ENCODE assay signal across 17 cellular contexts in genomic region chr22:47016636-47017035, GRCh38.
DNase-seq lines count a peak whose midpoint lies in the region; ATAC-seq and TF ChIP-seq lines count a peak whose summit lies in the region.
"Had no signal": no experiment of that assay in that cellular context is flagged by ENCODE, and none has a peak within 500 bp of the region (broad histone marks: within the 10 kb centered on the region; RNA-seq: fewer than 3 reads in every experiment).

No MANE protein-coding gene starts in this region.

- H3K27me3 Mint-ChIP-seq in activated naive CD8-positive, alpha-beta T cell treated with anti-CD3 and anti-CD28 coated beads, Interleukin-2, amount 10 ng/mL, durations not matched to agents 7 days and 5 days: no peaks in the 10 kb centered on the region
- no peaks in the 10 kb centered on the region for H3K27me3 Mint-ChIP-seq in activated naive CD8-positive, alpha-beta T cell treated with anti-CD3 and anti-CD28 coated beads, Interleukin-2, amount 50 U/mL, for 24 hours
- H3K27me3 Mint-ChIP-seq: B cell; CD4-positive, alpha-beta T cell had no signal

- H3K27me3 ChIP-seq in sigmoid colon: no peaks in the 10 kb centered on the region

- no peaks in the 10 kb centered on the region for H3K36me3 ChIP-seq in sigmoid colon
- H3K36me3 ChIP-seq: HAP-1 had no signal

- no peak for TF ChIP-seq EP300 in sigmoid colon (IDR thresholded peaks at IDR 0.05)

- TF ChIP-seq POLR2A in sigmoid colon (IDR thresholded peaks at IDR 0.05): no peak

- POLR2A ChIA-PET in activated naive CD8-positive, alpha-beta T cell treated with anti-CD3 and anti-CD28 coated beads, Interleukin-2, amount 10 ng/mL, durations not matched to agents 7 days and 5 days (lab: Charles Lee): no interaction called here

- H3K36me3 Mint-ChIP-seq in activated naive CD8-positive, alpha-beta T cell treated with anti-CD3 and anti-CD28 coated beads, Interleukin-2, amount 10 ng/mL, durations not matched to agents 7 days and 5 days: peaks cover 25% of the 10 kb centered on the region
- H3K36me3 Mint-ChIP-seq in activated naive CD8-positive, alpha-beta T cell treated with anti-CD3 and anti-CD28 coated beads, Interleukin-2, amount 50 U/mL, for 24 hours (ENCODE audit: low read depth): peaks cover 13% of the 10 kb centered on the region

- peak; percentile 15 for DNase-seq in activated naive CD8-positive, alpha-beta T cell treated with anti-CD3 and anti-CD28 coated beads, Interleukin-2, amount 10 ng/mL, durations not matched to agents 7 days and 5 days
- DNase-seq in activated naive CD8-positive, alpha-beta T cell treated with anti-CD3 and anti-CD28 coated beads, Interleukin-2, amount 50 U/mL, for 24 hours: no peak
- DNase-seq in mesenteric fat pad (ENCODE audit: low spot score) (peak; percentile 89), sigmoid colon (peak; percentile 61), putamen (ENCODE audit: low spot score) (no peak), AG20443 (ENCODE audit: low spot score) (no peak)
- DNase-seq: ACHN; C1 segment of cervical spinal cord; Calu3; CD4-positive, alpha-beta T cell; DMS 273 treated with DMSO at 0.1 percent for 48 hours; HFFc6 had no signal

- no peaks in the 10 kb centered on the region for H3K9me3 ChIP-seq in sigmoid colon

- peaks cover 7% of the 10 kb centered on the region for H3K4me1 Mint-ChIP-seq in activated naive CD8-positive, alpha-beta T cell treated with anti-CD3 and anti-CD28 coated beads, Interleukin-2, amount 10 ng/mL, durations not matched to agents 7 days and 5 days
- H3K4me1 Mint-ChIP-seq in activated naive CD8-positive, alpha-beta T cell treated with anti-CD3 and anti-CD28 coated beads, Interleukin-2, amount 50 U/mL, for 24 hours: peaks cover 18% of the 10 kb centered on the region

- peaks cover 0 to 8% (median 0%) of the 10 kb centered on the region in 4 donors for H3K4me1 ChIP-seq in sigmoid colon
- H3K4me1 ChIP-seq: HAP-1 had no signal

- no peak for TF ChIP-seq CTCF in sigmoid colon (IDR thresholded peaks at IDR 0.05)

- H3K9me3 Mint-ChIP-seq in activated naive CD8-positive, alpha-beta T cell treated with anti-CD3 and anti-CD28 coated beads, Interleukin-2, amount 10 ng/mL, durations not matched to agents 7 days and 5 days: peaks cover 13% of the 10 kb centered on the region
- no peaks in the 10 kb centered on the region for H3K9me3 Mint-ChIP-seq in activated naive CD8-positive, alpha-beta T cell treated with anti-CD3 and anti-CD28 coated beads, Interleukin-2, amount 50 U/mL, for 24 hours
- H3K9me3 Mint-ChIP-seq: CD4-positive, alpha-beta T cell; HFFc6 had no signal

- no peak for ATAC-seq in activated naive CD8-positive, alpha-beta T cell treated with anti-CD3 and anti-CD28 coated beads, Interleukin-2, amount 10 ng/mL, durations not matched to agents 7 days and 5 days (ENCODE audit: low read depth)
- ATAC-seq in activated naive CD8-positive, alpha-beta T cell treated with anti-CD3 and anti-CD28 coated beads, Interleukin-2, amount 50 U/mL, for 24 hours: no peak
- ATAC-seq in GM18502 (IDR thresholded peaks at IDR 0.05; ENCODE audit: poor library complexity, unreplicated experiment): no peak
- ATAC-seq: GM23338, HepG2 had no signal

- no peak overlapping the region for H3K27ac Mint-ChIP-seq in activated naive CD8-positive, alpha-beta T cell treated with anti-CD3 and anti-CD28 coated beads, Interleukin-2, amount 10 ng/mL, durations not matched to agents 7 days and 5 days
- H3K27ac Mint-ChIP-seq in activated naive CD8-positive, alpha-beta T cell treated with anti-CD3 and anti-CD28 coated beads, Interleukin-2, amount 50 U/mL, for 24 hours: no peak overlapping the region
- H3K27ac Mint-ChIP-seq: B cell; CD4-positive, alpha-beta T cell; HFFc6 had no signal

- intact Hi-C loops in sigmoid colon (cut with DNase I): no loop called here

- 97 to 98% methylated on average over 22 of the region's 22 CpGs for WGBS in sigmoid colon, 2 donors

- H3K4me3 ChIP-seq in sigmoid colon: no peak overlapping the region
- H3K4me3 ChIP-seq: GM23338, HAP-1 had no signal

- H3K4me3 Mint-ChIP-seq in activated naive CD8-positive, alpha-beta T cell treated with anti-CD3 and anti-CD28 coated beads, Interleukin-2, amount 10 ng/mL, durations not matched to agents 7 days and 5 days: no peak overlapping the region
- H3K4me3 Mint-ChIP-seq in activated naive CD8-positive, alpha-beta T cell treated with anti-CD3 and anti-CD28 coated beads, Interleukin-2, amount 50 U/mL, for 24 hours: no peak overlapping the region
- H3K4me3 Mint-ChIP-seq: B cell; CD4-positive, alpha-beta T cell; GM23338; HFFc6 had no signal

- H3K27ac ChIP-seq in sigmoid colon: no peak overlapping the region

Comparison
In these comparisons a context has a peak if more than half of its experiments do, and no peak if none do; other contexts are left out.
1. DNase-seq: peak in activated naive CD8-positive, alpha-beta T cell treated with anti-CD3 and anti-CD28 coated beads, Interleukin-2, amount 10 ng/mL, durations not matched to agents 7 days and 5 days (single experiment), mesenteric fat pad (single experiment) and sigmoid colon (single experiment); none in activated naive CD8-positive, alpha-beta T cell treated with anti-CD3 and anti-CD28 coated beads, Interleukin-2, amount 50 U/mL, for 24 hours (single experiment), putamen (single experiment) and AG20443 (single experiment).